Comparison of ENCODE assay signal across 12 cellular contexts in the genomic region with DNA sequence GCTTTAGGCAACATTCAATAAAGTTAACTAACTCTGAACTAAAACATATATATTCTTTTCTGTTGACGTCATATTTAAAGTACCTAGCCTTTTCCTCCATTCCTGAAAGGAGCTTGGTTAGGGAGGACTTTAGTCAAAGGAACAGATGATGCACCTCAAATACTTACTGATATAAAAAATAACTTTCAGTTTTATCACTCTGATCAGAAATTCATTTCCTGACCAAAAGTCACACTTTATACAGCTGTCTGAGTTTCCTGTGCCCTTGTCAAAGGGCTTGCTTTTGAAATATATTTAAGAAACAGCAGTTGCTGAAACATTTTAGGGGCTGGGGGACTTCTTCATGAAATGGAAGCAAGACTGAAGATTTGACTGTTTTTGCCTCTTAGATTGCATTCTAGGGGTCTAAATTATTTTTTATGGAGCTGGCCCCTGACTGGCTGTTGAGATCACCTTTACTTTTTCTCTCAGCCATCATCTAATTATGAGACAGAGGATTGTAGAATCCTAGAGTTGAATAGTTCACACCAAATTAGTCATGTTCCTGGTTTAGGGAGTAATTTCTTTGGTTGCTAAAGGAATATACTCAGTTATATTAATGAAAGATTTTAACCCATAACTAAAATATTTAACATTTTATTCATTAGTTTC. TPM values are rescaled to one million over a fixed set of nuclear protein-coding genes. Genes with fewer than 3 reads are reported as not detected.
DNase-seq lines count a peak whose midpoint lies in the region; ATAC-seq and TF ChIP-seq lines count a peak whose summit lies in the region.
"Had no signal": no experiment of that assay in that cellular context is flagged by ENCODE, and none has a peak within 500 bp of the region (broad histone marks: within the 10 kb centered on the region; RNA-seq: fewer than 3 reads in every experiment).

No MANE protein-coding gene starts in this region.

- H3K9ac ChIP-seq in colonic mucosa (ENCODE audit: low read depth in 2 of 2, low read length in 2 of 2), result no peak overlapping the region

- ATAC-seq in activated CD8-positive, alpha-beta memory T cell treated with anti-CD3 and anti-CD28 coated beads, Interleukin-2, amount 10 ng/mL, durations not matched to agents 7 days and 5 days, result peak; percentile 77
- ATAC-seq in T-cell (replicated peaks in 1 of 4), result peak; percentile 69 to 91 (median 84)
- ATAC-seq in central memory CD8-positive, alpha-beta T cell (replicated peaks; ENCODE audit: extremely low read depth, poor library complexity, severe bottlenecking), result peak; percentile 90
- ATAC-seq: foreskin keratinocyte had no signal

- POLR2A ChIA-PET in T-cell (lab: Charles Lee), result interaction anchor here (0.5 to 0.6 kb wide), 3 partner anchors 35 to 267 kb away, joined by 3 read pairs; no protein-coding TSS in a partner anchor

- H3K27ac Mint-ChIP-seq in activated CD8-positive, alpha-beta memory T cell treated with anti-CD3 and anti-CD28 coated beads, Interleukin-2, amount 10 ng/mL, durations not matched to agents 7 days and 5 days, result peak overlapping the region; percentile 11
- H3K27ac Mint-ChIP-seq in T-cell, result peak overlapping the region; percentile 79 to 85
- peak overlapping the region; percentile 89 for H3K27ac Mint-ChIP-seq in central memory CD8-positive, alpha-beta T cell (ENCODE audit: low read depth)

- 27 to 64% (median 35%) methylated on average over 1 of the region's 1 CpG for WGBS in spleen, 5 donors

- H3K27me3 ChIP-seq in spleen (replicated peaks in 1 of 7) (no peaks in the 10 kb centered on the region), colonic mucosa (no peaks in the 10 kb centered on the region)
- H3K27me3 ChIP-seq: foreskin keratinocyte had no signal

- TF ChIP-seq CTCF in spleen (IDR thresholded peaks at IDR 0.05 in 8 of 11, conservative IDR thresholded peaks at IDR 0.05 in 3 of 11), result no peak
- TF ChIP-seq CTCF in colonic mucosa (IDR thresholded peaks at IDR 0.05), result no peak

- peaks cover 28% of the 10 kb centered on the region for H3K36me3 Mint-ChIP-seq in activated CD8-positive, alpha-beta memory T cell treated with anti-CD3 and anti-CD28 coated beads, Interleukin-2, amount 10 ng/mL, durations not matched to agents 7 days and 5 days
- H3K36me3 Mint-ChIP-seq in T-cell, result peaks cover 22% of the 10 kb centered on the region
- peaks cover 2% of the 10 kb centered on the region for H3K36me3 Mint-ChIP-seq in central memory CD8-positive, alpha-beta T cell (ENCODE audit: insufficient read depth)
- H3K36me3 Mint-ChIP-seq: CD14-positive monocyte had no signal

- peaks cover 13% of the 10 kb centered on the region for H3K4me1 Mint-ChIP-seq in activated CD8-positive, alpha-beta memory T cell treated with anti-CD3 and anti-CD28 coated beads, Interleukin-2, amount 10 ng/mL, durations not matched to agents 7 days and 5 days
- H3K4me1 Mint-ChIP-seq in T-cell, result peaks cover 45 to 52% (median 50%) of the 10 kb centered on the region in 3 donors
- H3K4me1 Mint-ChIP-seq in central memory CD8-positive, alpha-beta T cell, result peaks cover 40% of the 10 kb centered on the region

- H3K27me3 Mint-ChIP-seq in activated CD8-positive, alpha-beta memory T cell treated with anti-CD3 and anti-CD28 coated beads, Interleukin-2, amount 10 ng/mL, durations not matched to agents 7 days and 5 days, result no peaks in the 10 kb centered on the region
- no peaks in the 10 kb centered on the region for H3K27me3 Mint-ChIP-seq in T-cell
- no peaks in the 10 kb centered on the region for H3K27me3 Mint-ChIP-seq in central memory CD8-positive, alpha-beta T cell

- H3K4me3 ChIP-seq in spleen (peak overlapping the region in 1 of 8 donors; percentile 15), colonic mucosa (no peak overlapping the region)

- H3K36me3 ChIP-seq in spleen (peaks cover 0 to 41% (median 5%) of the 10 kb centered on the region in 6 donors), colonic mucosa (no peaks in the 10 kb centered on the region)

- no peaks in the 10 kb centered on the region for H3K9me3 Mint-ChIP-seq in activated CD8-positive, alpha-beta memory T cell treated with anti-CD3 and anti-CD28 coated beads, Interleukin-2, amount 10 ng/mL, durations not matched to agents 7 days and 5 days (ENCODE audit: low read depth)
- H3K9me3 Mint-ChIP-seq in T-cell, result no peaks in the 10 kb centered on the region
- H3K9me3 Mint-ChIP-seq in central memory CD8-positive, alpha-beta T cell, result no peaks in the 10 kb centered on the region

- H3K4me1 ChIP-seq in spleen, result peaks cover 0 to 55% (median 21%) of the 10 kb centered on the region in 6 donors
- H3K4me1 ChIP-seq in colonic mucosa, result no peaks in the 10 kb centered on the region
- H3K4me1 ChIP-seq: foreskin keratinocyte had no signal

- H3K4me3 Mint-ChIP-seq in activated CD8-positive, alpha-beta memory T cell treated with anti-CD3 and anti-CD28 coated beads, Interleukin-2, amount 10 ng/mL, durations not matched to agents 7 days and 5 days, result no peak overlapping the region
- H3K4me3 Mint-ChIP-seq in T-cell, result peak overlapping the region in 2 of 3 donors; percentile 6 to 58
- H3K4me3 Mint-ChIP-seq in central memory CD8-positive, alpha-beta T cell, result peak overlapping the region; percentile 55
- H3K4me3 Mint-ChIP-seq: CD14-positive monocyte had no signal

- DNase-seq in activated CD8-positive, alpha-beta memory T cell treated with anti-CD3 and anti-CD28 coated beads, Interleukin-2, amount 10 ng/mL, durations not matched to agents 7 days and 5 days, result no peak
- DNase-seq in activated CD8-positive, alpha-beta memory T cell treated with anti-CD3 and anti-CD28 coated beads for 24 hours, result no peak
- DNase-seq in T-cell (peak in 1 of 34 experiments; percentile 2), spleen (no peak), colonic mucosa (no peak), NCI-H526 (lab: John Stamatoyannopoulos, UW) (no peak), NCI-H446 (lab: John Stamatoyannopoulos, UW) (no peak)
- DNase-seq in central memory CD8-positive, alpha-beta T cell (ENCODE audit: low spot score in 2 of 2), result no peak
- DNase-seq: foreskin keratinocyte; NCI-H524 treated with DMSO at 0.1 percent for 48 hours; stimulated activated CD4-positive, alpha-beta T cell treated with anti-CD3 and anti-CD28 coated beads, Interleukin-2, amount 100 ng/mL, for 48 hours had no signal

- peak overlapping the region in 7 of 8 donors; percentile 40 to 78 (median 61) for H3K27ac ChIP-seq in spleen
- no peak overlapping the region for H3K27ac ChIP-seq in colonic mucosa
- H3K27ac ChIP-seq: foreskin keratinocyte had no signal

- CTCF ChIA-PET in activated CD8-positive, alpha-beta memory T cell treated with anti-CD3 and anti-CD28 coated beads, Interleukin-2, amount 10 ng/mL, durations not matched to agents 7 days and 5 days (lab: Charles Lee), result interaction anchor here (0.7 to 1.2 kb wide), 3 partner anchors 44 to 250 kb away, joined by 3 read pairs; no protein-coding TSS in a partner anchor
- CTCF ChIA-PET in T-cell (lab: Charles Lee), result interaction anchor here in 1 of 2 donors (1.3 kb wide), 1 partner anchor 21 kb away, joined by 4 read pairs; no protein-coding TSS in a partner anchor

- no peak for TF ChIP-seq POLR2A in spleen (IDR thresholded peaks at IDR 0.05)

- intact Hi-C loops in spleen (cut with DNase I; ENCODE audit: low total_unique reads) (no loop called here), colonic mucosa (cut with DNase I) (no loop called here)

- H3K9me3 ChIP-seq in spleen (no peaks in the 10 kb centered on the region), colonic mucosa (no peaks in the 10 kb centered on the region)

RNA-seq across cellular contexts. Expression of a gene that starts 46.6 kb away (rescaled TPM):
- 10 to 100 TPM; 37.7 to 43.6 TPM for total RNA-seq in activated CD8-positive, alpha-beta memory T cell treated with anti-CD3 and anti-CD28 coated beads, Interleukin-2, amount 10 ng/mL, durations not matched to agents 7 days and 5 days
- total RNA-seq in T-cell (10 to 100 TPM; 30.6 to 51.5 (median 38.0) TPM), spleen (10 to 100 TPM; 35.7 to 53.2 (median 44.8) TPM), colonic mucosa (1 to 10 TPM; 7.5 to 8.3 TPM)
- 1 to 10 TPM; 9.1 to 9.6 (median 9.4) TPM for polyA plus RNA-seq in spleen

Comparison
In these comparisons a context has a peak if more than half of its experiments do, and no peak if none do; other contexts are left out.
1. H3K27ac Mint-ChIP-seq: peak in every context shown above with its lines; median percentile 89 in central memory CD8-positive, alpha-beta T cell; 82 in T-cell; 11 in activated CD8-positive, alpha-beta memory T cell treated with anti-CD3 and anti-CD28 coated beads, Interleukin-2, amount 10 ng/mL, durations not matched to agents 7 days and 5 days.